In the genomic region with DNA sequence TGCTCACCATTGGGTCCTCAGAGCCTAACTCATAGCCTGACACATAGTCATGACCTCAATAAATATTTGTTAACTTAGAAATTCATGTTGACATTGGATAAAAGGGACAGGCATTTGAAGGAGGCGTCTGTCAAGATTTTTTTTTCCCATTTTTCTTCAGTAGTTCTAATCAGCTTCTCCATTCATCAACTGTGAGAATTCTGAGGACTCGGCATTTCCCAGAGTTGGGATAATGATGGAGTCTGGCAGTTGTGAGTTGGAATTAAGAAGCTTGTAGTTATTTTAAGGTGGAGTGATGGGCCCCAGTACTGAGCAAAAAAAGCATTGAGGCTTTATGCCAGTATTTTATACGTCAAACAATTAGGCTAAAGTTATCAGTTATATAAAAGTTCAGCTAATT, we compare ENCODE assay signal across 1 cellular context.
TF ChIP-seq lines count a peak whose summit lies in the region.

No MANE protein-coding gene starts in this region.

TF ChIP-seq in HCT116, 20 proteins besides CTCF, POLR2A, EP300 and RAD21 (continued from another document):
- TF ChIP-seq ZBTB33 (IDR thresholded peaks at IDR 0.05; ENCODE audit: extremely low read depth, insufficient replicate concordance, low read length) (no peak), SRF (IDR thresholded peaks at IDR 0.05; ENCODE audit: low read depth) (no peak), JUND (IDR thresholded peaks at IDR 0.05) (no peak), FOSL1 (IDR thresholded peaks at IDR 0.05; ENCODE audit: low read depth) (no peak), SP1 (IDR thresholded peaks at IDR 0.05; ENCODE audit: low read depth) (no peak), POLR2AphosphoS5 (IDR thresholded peaks at IDR 0.05; ENCODE audit: low read depth, low read length) (no peak)
